1 cellular context compared by ENCODE assay signal in the genomic region with DNA sequence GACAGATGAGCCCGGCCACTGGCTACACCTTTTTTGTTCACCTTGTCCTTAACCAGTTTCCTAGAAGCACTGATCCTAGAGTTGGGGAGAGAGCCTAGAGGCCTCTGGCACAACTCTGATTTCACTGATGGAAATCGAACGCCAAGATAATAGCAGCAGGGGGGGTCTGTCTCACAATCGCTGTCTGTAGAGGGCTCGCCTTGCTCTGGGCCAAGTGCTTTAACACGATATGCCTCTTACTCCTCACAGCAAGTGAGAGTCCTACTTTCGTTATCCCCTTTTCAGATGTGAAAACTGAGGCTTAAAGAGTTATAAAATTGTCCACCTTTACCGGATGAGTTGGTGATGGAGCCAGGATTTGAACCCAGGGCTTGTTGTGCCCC.
A peak's percentile ranks its signal among the peaks of the same experiment; 100 is the strongest.
TF ChIP-seq lines count a peak whose summit lies in the region.

No MANE protein-coding gene starts in this region.

TF ChIP-seq in HepG2, 621 proteins besides CTCF, POLR2A, EP300 and RAD21:
- TF ChIP-seq, protein P1, sequence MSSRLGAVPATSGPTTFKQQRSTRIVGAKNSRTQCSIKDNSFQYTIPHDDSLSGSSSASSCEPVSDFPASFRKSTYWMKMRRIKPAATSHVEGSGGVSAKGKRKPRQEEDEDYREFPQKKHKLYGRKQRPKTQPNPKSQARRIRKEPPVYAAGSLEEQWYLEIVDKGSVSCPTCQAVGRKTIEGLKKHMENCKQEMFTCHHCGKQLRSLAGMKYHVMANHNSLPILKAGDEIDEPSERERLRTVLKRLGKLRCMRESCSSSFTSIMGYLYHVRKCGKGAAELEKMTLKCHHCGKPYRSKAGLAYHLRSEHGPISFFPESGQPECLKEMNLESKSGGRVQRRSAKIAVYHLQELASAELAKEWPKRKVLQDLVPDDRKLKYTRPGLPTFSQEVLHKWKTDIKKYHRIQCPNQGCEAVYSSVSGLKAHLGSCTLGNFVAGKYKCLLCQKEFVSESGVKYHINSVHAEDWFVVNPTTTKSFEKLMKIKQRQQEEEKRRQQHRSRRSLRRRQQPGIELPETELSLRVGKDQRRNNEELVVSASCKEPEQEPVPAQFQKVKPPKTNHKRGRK (CRISPR knock-in tag; IDR thresholded peaks at IDR 0.05), result no peak
- 0 out of 2 replicates have a peak, but pooled peaks have one; percentile 11 for TF ChIP-seq SNAPC2 (CRISPR knock-in tag; IDR thresholded peaks at IDR 0.05)
- no peak for TF ChIP-seq ZNF7 (CRISPR knock-in tag; IDR thresholded peaks at IDR 0.05)
- TF ChIP-seq ZNF234 (CRISPR knock-in tag; conservative IDR thresholded peaks at IDR 0.05), result peak; percentile 52; the same call in 1 of the 2 replicates
- 0 out of 2 replicates have a peak, but pooled peaks have one; percentile 1 for TF ChIP-seq ZNF317 (CRISPR knock-in tag; IDR thresholded peaks at IDR 0.05)
- TF ChIP-seq, protein P2, sequence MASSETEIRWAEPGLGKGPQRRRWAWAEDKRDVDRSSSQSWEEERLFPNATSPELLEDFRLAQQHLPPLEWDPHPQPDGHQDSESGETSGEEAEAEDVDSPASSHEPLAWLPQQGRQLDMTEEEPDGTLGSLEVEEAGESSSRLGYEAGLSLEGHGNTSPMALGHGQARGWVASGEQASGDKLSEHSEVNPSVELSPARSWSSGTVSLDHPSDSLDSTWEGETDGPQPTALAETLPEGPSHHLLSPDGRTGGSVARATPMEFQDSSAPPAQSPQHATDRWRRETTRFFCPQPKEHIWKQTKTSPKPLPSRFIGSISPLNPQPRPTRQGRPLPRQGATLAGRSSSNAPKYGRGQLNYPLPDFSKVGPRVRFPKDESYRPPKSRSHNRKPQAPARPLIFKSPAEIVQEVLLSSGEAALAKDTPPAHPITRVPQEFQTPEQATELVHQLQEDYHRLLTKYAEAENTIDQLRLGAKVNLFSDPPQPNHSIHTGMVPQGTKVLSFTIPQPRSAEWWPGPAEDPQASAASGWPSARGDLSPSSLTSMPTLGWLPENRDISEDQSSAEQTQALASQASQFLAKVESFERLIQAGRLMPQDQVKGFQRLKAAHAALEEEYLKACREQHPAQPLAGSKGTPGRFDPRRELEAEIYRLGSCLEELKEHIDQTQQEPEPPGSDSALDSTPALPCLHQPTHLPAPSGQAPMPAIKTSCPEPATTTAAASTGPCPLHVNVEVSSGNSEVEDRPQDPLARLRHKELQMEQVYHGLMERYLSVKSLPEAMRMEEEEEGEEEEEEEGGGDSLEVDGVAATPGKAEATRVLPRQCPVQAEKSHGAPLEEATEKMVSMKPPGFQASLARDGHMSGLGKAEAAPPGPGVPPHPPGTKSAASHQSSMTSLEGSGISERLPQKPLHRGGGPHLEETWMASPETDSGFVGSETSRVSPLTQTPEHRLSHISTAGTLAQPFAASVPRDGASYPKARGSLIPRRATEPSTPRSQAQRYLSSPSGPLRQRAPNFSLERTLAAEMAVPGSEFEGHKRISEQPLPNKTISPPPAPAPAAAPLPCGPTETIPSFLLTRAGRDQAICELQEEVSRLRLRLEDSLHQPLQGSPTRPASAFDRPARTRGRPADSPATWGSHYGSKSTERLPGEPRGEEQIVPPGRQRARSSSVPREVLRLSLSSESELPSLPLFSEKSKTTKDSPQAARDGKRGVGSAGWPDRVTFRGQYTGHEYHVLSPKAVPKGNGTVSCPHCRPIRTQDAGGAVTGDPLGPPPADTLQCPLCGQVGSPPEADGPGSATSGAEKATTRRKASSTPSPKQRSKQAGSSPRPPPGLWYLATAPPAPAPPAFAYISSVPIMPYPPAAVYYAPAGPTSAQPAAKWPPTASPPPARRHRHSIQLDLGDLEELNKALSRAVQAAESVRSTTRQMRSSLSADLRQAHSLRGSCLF (CRISPR knock-in tag; IDR thresholded peaks at IDR 0.05; ENCODE audit: borderline replicate concordance), result no peak
- TF ChIP-seq ZNF713 (CRISPR knock-in tag; IDR thresholded peaks at IDR 0.05), result no peak
- TF ChIP-seq, protein P3, sequence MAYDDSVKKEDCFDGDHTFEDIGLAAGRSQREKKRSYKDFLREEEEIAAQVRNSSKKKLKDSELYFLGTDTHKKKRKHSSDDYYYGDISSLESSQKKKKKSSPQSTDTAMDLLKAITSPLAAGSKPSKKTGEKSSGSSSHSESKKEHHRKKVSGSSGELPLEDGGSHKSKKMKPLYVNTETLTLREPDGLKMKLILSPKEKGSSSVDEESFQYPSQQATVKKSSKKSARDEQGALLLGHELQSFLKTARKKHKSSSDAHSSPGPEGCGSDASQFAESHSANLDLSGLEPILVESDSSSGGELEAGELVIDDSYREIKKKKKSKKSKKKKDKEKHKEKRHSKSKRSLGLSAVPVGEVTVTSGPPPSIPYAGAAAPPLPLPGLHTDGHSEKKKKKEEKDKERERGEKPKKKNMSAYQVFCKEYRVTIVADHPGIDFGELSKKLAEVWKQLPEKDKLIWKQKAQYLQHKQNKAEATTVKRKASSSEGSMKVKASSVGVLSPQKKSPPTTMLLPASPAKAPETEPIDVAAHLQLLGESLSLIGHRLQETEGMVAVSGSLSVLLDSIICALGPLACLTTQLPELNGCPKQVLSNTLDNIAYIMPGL (CRISPR knock-in tag; IDR thresholded peaks at IDR 0.05; ENCODE audit: borderline replicate concordance in 1 of 2, low read depth in 1 of 2), result 0 out of 4 replicates have a peak, but pooled peaks of 1 of the 2 experiments have one; percentile 4
- no peak for TF ChIP-seq ZNF747 (CRISPR knock-in tag; IDR thresholded peaks at IDR 0.05; ENCODE audit: borderline replicate concordance)
- 0 out of 2 replicates have a peak, but pooled peaks have one; percentile 11 for TF ChIP-seq ZNF292 (CRISPR knock-in tag; IDR thresholded peaks at IDR 0.05; ENCODE audit: borderline replicate concordance, low read depth)
- 0 out of 2 replicates have a peak, but pooled peaks have one; percentile 41 for TF ChIP-seq GFI1 (CRISPR knock-in tag; IDR thresholded peaks at IDR 0.05; ENCODE audit: borderline replicate concordance)
- TF ChIP-seq ZNF841 (CRISPR knock-in tag; IDR thresholded peaks at IDR 0.05; ENCODE audit: borderline replicate concordance), result no peak
- TF ChIP-seq, protein P4, sequence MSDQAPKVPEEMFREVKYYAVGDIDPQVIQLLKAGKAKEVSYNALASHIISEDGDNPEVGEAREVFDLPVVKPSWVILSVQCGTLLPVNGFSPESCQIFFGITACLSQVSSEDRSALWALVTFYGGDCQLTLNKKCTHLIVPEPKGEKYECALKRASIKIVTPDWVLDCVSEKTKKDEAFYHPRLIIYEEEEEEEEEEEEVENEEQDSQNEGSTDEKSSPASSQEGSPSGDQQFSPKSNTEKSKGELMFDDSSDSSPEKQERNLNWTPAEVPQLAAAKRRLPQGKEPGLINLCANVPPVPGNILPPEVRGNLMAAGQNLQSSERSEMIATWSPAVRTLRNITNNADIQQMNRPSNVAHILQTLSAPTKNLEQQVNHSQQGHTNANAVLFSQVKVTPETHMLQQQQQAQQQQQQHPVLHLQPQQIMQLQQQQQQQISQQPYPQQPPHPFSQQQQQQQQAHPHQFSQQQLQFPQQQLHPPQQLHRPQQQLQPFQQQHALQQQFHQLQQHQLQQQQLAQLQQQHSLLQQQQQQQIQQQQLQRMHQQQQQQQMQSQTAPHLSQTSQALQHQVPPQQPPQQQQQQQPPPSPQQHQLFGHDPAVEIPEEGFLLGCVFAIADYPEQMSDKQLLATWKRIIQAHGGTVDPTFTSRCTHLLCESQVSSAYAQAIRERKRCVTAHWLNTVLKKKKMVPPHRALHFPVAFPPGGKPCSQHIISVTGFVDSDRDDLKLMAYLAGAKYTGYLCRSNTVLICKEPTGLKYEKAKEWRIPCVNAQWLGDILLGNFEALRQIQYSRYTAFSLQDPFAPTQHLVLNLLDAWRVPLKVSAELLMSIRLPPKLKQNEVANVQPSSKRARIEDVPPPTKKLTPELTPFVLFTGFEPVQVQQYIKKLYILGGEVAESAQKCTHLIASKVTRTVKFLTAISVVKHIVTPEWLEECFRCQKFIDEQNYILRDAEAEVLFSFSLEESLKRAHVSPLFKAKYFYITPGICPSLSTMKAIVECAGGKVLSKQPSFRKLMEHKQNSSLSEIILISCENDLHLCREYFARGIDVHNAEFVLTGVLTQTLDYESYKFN (CRISPR knock-in tag; conservative IDR thresholded peaks at IDR 0.05), result peak; percentile 40; the same call in 1 of the 2 replicates
- TF ChIP-seq, protein P5, sequence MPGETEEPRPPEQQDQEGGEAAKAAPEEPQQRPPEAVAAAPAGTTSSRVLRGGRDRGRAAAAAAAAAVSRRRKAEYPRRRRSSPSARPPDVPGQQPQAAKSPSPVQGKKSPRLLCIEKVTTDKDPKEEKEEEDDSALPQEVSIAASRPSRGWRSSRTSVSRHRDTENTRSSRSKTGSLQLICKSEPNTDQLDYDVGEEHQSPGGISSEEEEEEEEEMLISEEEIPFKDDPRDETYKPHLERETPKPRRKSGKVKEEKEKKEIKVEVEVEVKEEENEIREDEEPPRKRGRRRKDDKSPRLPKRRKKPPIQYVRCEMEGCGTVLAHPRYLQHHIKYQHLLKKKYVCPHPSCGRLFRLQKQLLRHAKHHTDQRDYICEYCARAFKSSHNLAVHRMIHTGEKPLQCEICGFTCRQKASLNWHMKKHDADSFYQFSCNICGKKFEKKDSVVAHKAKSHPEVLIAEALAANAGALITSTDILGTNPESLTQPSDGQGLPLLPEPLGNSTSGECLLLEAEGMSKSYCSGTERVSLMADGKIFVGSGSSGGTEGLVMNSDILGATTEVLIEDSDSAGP (CRISPR knock-in tag; IDR thresholded peaks at IDR 0.05; ENCODE audit: borderline replicate concordance), result no peak
- TF ChIP-seq RAD51 (IDR thresholded peaks at IDR 0.05; ENCODE audit: borderline replicate concordance), result no peak
- 0 out of 2 replicates have a peak, but pooled peaks have one; percentile 2 for TF ChIP-seq SPEN (CRISPR knock-in tag; IDR thresholded peaks at IDR 0.05; ENCODE audit: low read depth)
- TF ChIP-seq ZNF550 (CRISPR knock-in tag; IDR thresholded peaks at IDR 0.05; ENCODE audit: borderline replicate concordance), result no peak
- TF ChIP-seq ZNF367 (CRISPR knock-in tag; IDR thresholded peaks at IDR 0.05; ENCODE audit: borderline replicate concordance), result no peak
